Comparison of ENCODE assay signal across 3 cellular contexts in genomic region chr4:186617921-186618320, GRCh38.
TF ChIP-seq lines count a peak whose summit lies in the region.

No MANE protein-coding gene starts in this region.

TF ChIP-seq in HepG2, 621 proteins besides CTCF, POLR2A, EP300 and RAD21:
- no peak for TF ChIP-seq RFX3 (CRISPR knock-in tag; IDR thresholded peaks at IDR 0.05)
- TF ChIP-seq CERS6 (CRISPR knock-in tag; IDR thresholded peaks at IDR 0.05), result no peak
- peak; percentile 82 for TF ChIP-seq RBM22 (optimal IDR thresholded peaks at IDR 0.05; ENCODE audit: low read length)
- no peak for TF ChIP-seq NR0B2 (CRISPR knock-in tag; IDR thresholded peaks at IDR 0.05)
- TF ChIP-seq PITX1 (CRISPR knock-in tag; IDR thresholded peaks at IDR 0.05), result no peak

TF ChIP-seq in IMR-90, 13 proteins besides CTCF, POLR2A, EP300 and RAD21:
- TF ChIP-seq RFX5 (IDR thresholded peaks at IDR 0.05; ENCODE audit: low read depth, low read length) (no peak), USF2 (IDR thresholded peaks at IDR 0.05; ENCODE audit: low read depth, low read length) (no peak), SMC3 (IDR thresholded peaks at IDR 0.05; ENCODE audit: low read depth, low read length) (no peak), CEBPB (IDR thresholded peaks at IDR 0.05; ENCODE audit: low read depth, low read length) (no peak), FOS (IDR thresholded peaks at IDR 0.05; ENCODE audit: low read depth, low read length) (no peak), MXI1 (IDR thresholded peaks at IDR 0.05; ENCODE audit: borderline replicate concordance, low read depth, low read length) (no peak), ELK1 (IDR thresholded peaks at IDR 0.05; ENCODE audit: borderline replicate concordance, low read depth, low read length) (no peak), CHD1 (IDR thresholded peaks at IDR 0.05; ENCODE audit: low read depth, low read length) (no peak), MAFK (IDR thresholded peaks at IDR 0.05; ENCODE audit: low read depth, low read length) (no peak), NFE2L2 (IDR thresholded peaks at IDR 0.05; ENCODE audit: low read depth, low read length) (no peak)
TF ChIP-seq in IMR-90: peak in this region for 0.

TF ChIP-seq in K562, 482 proteins besides CTCF, POLR2A, EP300 and RAD21:
- TF ChIP-seq BRF1 (IDR thresholded peaks at IDR 0.05; ENCODE audit: borderline replicate concordance, extremely low read depth, insufficient read length) (no peak), HDAC8 (tag; IDR thresholded peaks at IDR 0.05) (no peak), ZBTB2 (IDR thresholded peaks at IDR 0.05) (no peak), TSHZ1 (CRISPR knock-in tag; IDR thresholded peaks at IDR 0.05) (no peak), ZNF586 (CRISPR knock-in tag; conservative IDR thresholded peaks at IDR 0.05) (no peak), NCOA1 (IDR thresholded peaks at IDR 0.05; ENCODE audit: low read depth) (no peak), ZNF518B (CRISPR knock-in tag; IDR thresholded peaks at IDR 0.05) (no peak), ZNF184 (CRISPR knock-in tag; IDR thresholded peaks at IDR 0.05) (no peak), ZNF197 (CRISPR knock-in tag; IDR thresholded peaks at IDR 0.05; ENCODE audit: low read depth) (no peak), ATF2 (CRISPR knock-in tag; IDR thresholded peaks at IDR 0.05) (no peak), TRIM25 (IDR thresholded peaks at IDR 0.05; ENCODE audit: borderline replicate concordance) (no peak), RFX7 (CRISPR knock-in tag; IDR thresholded peaks at IDR 0.05) (no peak), MYNN (IDR thresholded peaks at IDR 0.05) (no peak), MYNN (CRISPR knock-in tag; IDR thresholded peaks at IDR 0.05) (no peak), ZNF444 (CRISPR knock-in tag; IDR thresholded peaks at IDR 0.05) (no peak), PHB2 (IDR thresholded peaks at IDR 0.05; ENCODE audit: low read depth) (no peak)
